In the genomic region with DNA sequence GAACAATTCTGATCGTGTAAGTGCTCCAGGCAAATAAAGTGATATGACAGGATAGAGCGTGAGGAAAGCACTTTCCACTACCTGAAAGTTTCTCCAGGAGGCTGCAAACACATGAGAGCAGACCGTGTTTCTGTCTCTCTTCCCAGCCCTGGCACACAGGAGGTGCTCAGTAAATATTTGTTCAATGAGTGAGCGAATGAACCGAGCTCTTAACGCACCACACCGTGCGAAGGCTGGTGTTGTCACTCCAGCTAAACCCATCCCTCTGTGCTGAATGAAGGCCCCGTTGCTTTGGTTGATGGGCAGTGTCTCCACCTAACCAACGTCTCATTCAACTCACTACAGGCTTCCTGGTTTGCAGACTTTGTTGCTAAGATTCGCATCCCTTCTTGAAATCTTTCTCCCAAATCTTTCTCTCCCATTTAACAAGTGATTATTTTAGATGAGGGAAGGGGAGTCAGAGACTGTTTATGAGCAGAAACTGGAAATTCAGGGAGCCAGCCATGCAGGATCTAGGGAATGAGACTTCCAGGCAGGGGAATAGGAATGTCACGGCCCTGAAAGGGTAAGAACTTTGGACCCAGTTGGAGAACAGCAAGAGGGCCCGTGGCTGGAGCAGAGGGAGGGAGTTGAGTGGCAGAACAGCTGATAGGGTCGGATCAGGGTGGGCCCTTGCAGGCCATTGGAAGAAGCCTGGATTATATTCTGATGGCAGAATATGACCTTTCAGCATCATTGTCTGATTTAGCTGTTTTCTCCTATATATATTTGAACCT, we compare ENCODE assay signal across 14 cellular contexts.
DNase-seq lines count a peak whose midpoint lies in the region; FAIRE-seq and TF ChIP-seq lines count a peak whose summit lies in the region.
"Had no signal": no experiment of that assay in that cellular context is flagged by ENCODE, and none has a peak within 500 bp of the region (broad histone marks: within the 10 kb centered on the region; RNA-seq: fewer than 3 reads in every experiment).

No MANE protein-coding gene starts in this region.

- no peak overlapping the region for H3K27ac ChIP-seq in esophagus muscularis mucosa (replicated peaks in 1 of 4)
- no peak overlapping the region for H3K27ac ChIP-seq in prostate gland
- no peak overlapping the region for H3K27ac ChIP-seq in uterus
- H3K27ac ChIP-seq in CD8-positive, alpha-beta memory T cell (ENCODE audit: low read depth, low read length) = no peak overlapping the region
- no peak overlapping the region for H3K27ac ChIP-seq in kidney (ENCODE audit: low read depth in 2 of 2, low read length in 2 of 2)
- H3K27ac ChIP-seq: SJCRH30 had no signal

- H3K4me1 ChIP-seq in esophagus muscularis mucosa = peaks cover 0 to 34% (median 11%) of the 10 kb centered on the region in 4 donors
- H3K4me1 ChIP-seq in prostate gland (replicated peaks) = peaks cover 5% of the 10 kb centered on the region
- no peaks in the 10 kb centered on the region for H3K4me1 ChIP-seq in uterus
- peaks cover 23% of the 10 kb centered on the region for H3K4me1 ChIP-seq in CD8-positive, alpha-beta memory T cell (ENCODE audit: insufficient read depth, low read length)
- peaks cover 5 to 18% of the 10 kb centered on the region in 2 donors for H3K4me1 ChIP-seq in kidney (ENCODE audit: control insufficient read depth in 1 of 2, insufficient read depth in 1 of 2, low read depth in 1 of 2, low read length in 2 of 2)
- H3K4me1 ChIP-seq: BE2C, SJCRH30 had no signal

- intact Hi-C loops in esophagus muscularis mucosa (cut with DNase I) (no loop called here), prostate gland (cut with DNase I) (no loop called here), uterus (cut with DNase I; ENCODE audit: low total_unique reads) (no loop called here), kidney (cut with DNase I) (no loop called here)

- H3K9me3 Mint-ChIP-seq in CD8-positive, alpha-beta memory T cell = no peaks in the 10 kb centered on the region
- H3K9me3 Mint-ChIP-seq: activated naive CD8-positive, alpha-beta T cell treated with anti-CD3 and anti-CD28 coated beads, Interleukin-2, amount 50 U/mL, for 24 hours had no signal

- no peak for TF ChIP-seq POLR2A in esophagus muscularis mucosa (IDR thresholded peaks at IDR 0.05; ENCODE audit: low read depth)
- TF ChIP-seq POLR2A in prostate gland (IDR thresholded peaks at IDR 0.05) = no peak
- TF ChIP-seq POLR2A in uterus (IDR thresholded peaks at IDR 0.05) = no peak

- H3K4me3 ChIP-seq in esophagus muscularis mucosa = no peak overlapping the region
- H3K4me3 ChIP-seq in prostate gland = no peak overlapping the region
- no peak overlapping the region for H3K4me3 ChIP-seq in uterus
- no peak overlapping the region for H3K4me3 ChIP-seq in CD8-positive, alpha-beta memory T cell (ENCODE audit: low read length)
- H3K4me3 ChIP-seq in kidney (ENCODE audit: low read length in 2 of 2) = no peak overlapping the region
- H3K4me3 ChIP-seq: SJCRH30 had no signal

- TF ChIP-seq CTCF in esophagus muscularis mucosa (IDR thresholded peaks at IDR 0.05) (no peak), prostate gland (IDR thresholded peaks at IDR 0.05) (no peak), uterus (IDR thresholded peaks at IDR 0.05) (no peak), kidney (IDR thresholded peaks at IDR 0.05; ENCODE audit: borderline replicate concordance, extremely low read depth, insufficient read depth) (no peak)

- no peaks in the 10 kb centered on the region for H3K27me3 ChIP-seq in esophagus muscularis mucosa
- H3K27me3 ChIP-seq in prostate gland (replicated peaks; ENCODE audit: insufficient read depth) = no peaks in the 10 kb centered on the region
- H3K27me3 ChIP-seq in uterus = no peaks in the 10 kb centered on the region
- no peaks in the 10 kb centered on the region for H3K27me3 ChIP-seq in CD8-positive, alpha-beta memory T cell (ENCODE audit: insufficient read depth, low read length, poor library complexity, severe bottlenecking)
- H3K27me3 ChIP-seq: BE2C, SJCRH30 had no signal

- DNase-seq in DMS53 treated with DMSO at 0.1 percent for 48 hours (lab: John Stamatoyannopoulos, UW; ENCODE audit: unreplicated experiment) (peak; percentile 99), NCI-H345 treated with DMSO at 0.1 percent for 48 hours (lab: John Stamatoyannopoulos, UW; ENCODE audit: unreplicated experiment) (peak; percentile 78), esophagus muscularis mucosa (ENCODE audit: extremely low spot score) (peak; percentile 53), prostate gland (ENCODE audit: low spot score) (peak; percentile 41), uterus (no peak), kidney (no peak)
- DNase-seq in CD8-positive, alpha-beta memory T cell = no peak
- DNase-seq: activated CD4-positive, alpha-beta T cell treated with anti-CD3 and anti-CD28 coated beads, Interleukin-2, amount 50 U/mL, for 48 hours; activated naive CD8-positive, alpha-beta T cell treated with anti-CD3 and anti-CD28 coated beads, Interleukin-2, amount 50 U/mL, for 24 hours; activated T-cell treated with anti-CD3 and anti-CD28 coated beads, Interleukin-2, amount 50 U/mL, for 48 hours; BE2C; effector CD4-positive, alpha-beta T cell; hypothalamus; SJCRH30 had no signal

- H3K9me3 ChIP-seq in esophagus muscularis mucosa (peaks cover 0 to 6% (median 0%) of the 10 kb centered on the region in 4 donors), prostate gland (no peaks in the 10 kb centered on the region), uterus (no peaks in the 10 kb centered on the region), kidney (ENCODE audit: control insufficient read depth in 1 of 2, low read length in 2 of 2) (no peaks in the 10 kb centered on the region)
- no peaks in the 10 kb centered on the region for H3K9me3 ChIP-seq in CD8-positive, alpha-beta memory T cell (ENCODE audit: low read length)
- H3K9me3 ChIP-seq: BE2C, SJCRH30 had no signal

- no peak for FAIRE-seq in kidney (lab: Jason Lieb, UNC)

- peaks cover 0 to 5% (median 3%) of the 10 kb centered on the region in 3 donors for H3K36me3 Mint-ChIP-seq in CD8-positive, alpha-beta memory T cell

- peaks cover 19 to 30% (median 27%) of the 10 kb centered on the region in 3 donors for H3K4me1 Mint-ChIP-seq in CD8-positive, alpha-beta memory T cell

- peak overlapping the region in 1 of 7 donors; percentile 18 for H3K4me3 Mint-ChIP-seq in CD8-positive, alpha-beta memory T cell
- H3K4me3 Mint-ChIP-seq: activated naive CD8-positive, alpha-beta T cell treated with anti-CD3 and anti-CD28 coated beads, Interleukin-2, amount 50 U/mL, for 24 hours had no signal

- CTCF ChIA-PET in CD8-positive, alpha-beta memory T cell (lab: Charles Lee) = interaction anchor here (1.0 kb wide), 1 partner anchor 25 kb away, joined by 3 read pairs; no protein-coding TSS in a partner anchor

- POLR2A ChIA-PET in CD8-positive, alpha-beta memory T cell (lab: Charles Lee) = no interaction called here

- H3K9ac ChIP-seq in kidney (ENCODE audit: low read length in 2 of 2) = no peak overlapping the region

- no peaks in the 10 kb centered on the region for H3K27me3 Mint-ChIP-seq in CD8-positive, alpha-beta memory T cell
- H3K27me3 Mint-ChIP-seq: activated naive CD8-positive, alpha-beta T cell treated with anti-CD3 and anti-CD28 coated beads, Interleukin-2, amount 50 U/mL, for 24 hours had no signal

- TF ChIP-seq EP300 in esophagus muscularis mucosa (IDR thresholded peaks at IDR 0.05) = no peak

- WGBS in esophagus muscularis mucosa = 97% methylated on average over 14 of the region's 14 CpGs
- 85% methylated on average over 14 of the region's 14 CpGs for WGBS in prostate gland

- no peak overlapping the region for H3K27ac Mint-ChIP-seq in CD8-positive, alpha-beta memory T cell
- H3K27ac Mint-ChIP-seq: activated naive CD8-positive, alpha-beta T cell treated with anti-CD3 and anti-CD28 coated beads, Interleukin-2, amount 50 U/mL, for 24 hours had no signal

- H3K36me3 ChIP-seq in esophagus muscularis mucosa (no peaks in the 10 kb centered on the region), prostate gland (no peaks in the 10 kb centered on the region), uterus (no peaks in the 10 kb centered on the region), kidney (ENCODE audit: control insufficient read depth in 1 of 2, insufficient read depth in 2 of 2, low read length in 2 of 2) (no peaks in the 10 kb centered on the region)
- no peaks in the 10 kb centered on the region for H3K36me3 ChIP-seq in CD8-positive, alpha-beta memory T cell (ENCODE audit: insufficient read depth, low read length)
- H3K36me3 ChIP-seq: BE2C, SJCRH30 had no signal

Comparison
In these comparisons a context has a peak if more than half of its experiments do, and no peak if none do; other contexts are left out.
1. DNase-seq: peak in DMS53 treated with DMSO at 0.1 percent for 48 hours (single experiment), NCI-H345 treated with DMSO at 0.1 percent for 48 hours (single experiment), esophagus muscularis mucosa (single experiment) and prostate gland (single experiment); none in uterus (0 of 2), CD8-positive, alpha-beta memory T cell (0 of 5) and kidney (single experiment).